Comparison of ENCODE assay signal across 1 cellular context in genomic region chr5:124732891-124733670, GRCh38.
TF ChIP-seq lines count a peak whose summit lies in the region.

No MANE protein-coding gene starts in this region.

TF ChIP-seq in IMR-90, 13 proteins besides CTCF, POLR2A, EP300 and RAD21:
- TF ChIP-seq CHD1 (IDR thresholded peaks at IDR 0.05; ENCODE audit: low read depth, low read length) (no peak), RCOR1 (IDR thresholded peaks at IDR 0.05; ENCODE audit: insufficient replicate concordance, low read length) (no peak), MXI1 (IDR thresholded peaks at IDR 0.05; ENCODE audit: borderline replicate concordance, low read depth, low read length) (no peak), MAFK (IDR thresholded peaks at IDR 0.05; ENCODE audit: low read depth, low read length) (no peak), ELK1 (IDR thresholded peaks at IDR 0.05; ENCODE audit: borderline replicate concordance, low read depth, low read length) (no peak), SMC3 (IDR thresholded peaks at IDR 0.05; ENCODE audit: low read depth, low read length) (no peak), FOS (IDR thresholded peaks at IDR 0.05; ENCODE audit: low read depth, low read length) (no peak), CEBPB (IDR thresholded peaks at IDR 0.05; ENCODE audit: low read depth, low read length) (no peak), BHLHE40 (IDR thresholded peaks at IDR 0.05; ENCODE audit: low read depth, low read length) (no peak), MAZ (IDR thresholded peaks at IDR 0.05; ENCODE audit: borderline replicate concordance, low read depth, low read length) (no peak), RFX5 (IDR thresholded peaks at IDR 0.05; ENCODE audit: low read depth, low read length) (no peak), NFE2L2 (IDR thresholded peaks at IDR 0.05; ENCODE audit: low read depth, low read length) (no peak), USF2 (IDR thresholded peaks at IDR 0.05; ENCODE audit: low read depth, low read length) (no peak)
